ENCODE assay signal across 16 cellular contexts in the genomic region with DNA sequence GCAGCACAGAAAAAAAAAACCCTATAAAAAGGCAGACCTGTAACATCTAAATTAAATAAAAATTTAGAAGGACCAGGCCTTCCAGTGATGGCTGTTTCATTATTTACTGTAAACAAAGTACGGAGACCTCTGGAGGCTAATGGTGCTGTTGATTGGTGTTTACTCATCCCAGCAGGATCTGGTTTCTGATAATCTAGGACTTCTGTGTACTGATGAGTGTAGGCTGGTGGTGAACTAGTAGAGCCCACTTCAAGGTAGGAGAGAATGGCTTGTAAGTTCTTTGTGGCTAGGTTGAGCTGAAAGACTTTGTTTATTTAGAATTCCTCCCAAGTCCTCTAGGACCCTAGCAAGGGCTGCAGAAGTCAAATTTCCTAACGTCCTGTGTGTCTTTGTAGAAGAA.
"Had no signal": no experiment of that assay in that cellular context is flagged by ENCODE, and none has a peak within 500 bp of the region (broad histone marks: within the 10 kb centered on the region; RNA-seq: fewer than 3 reads in every experiment).

No MANE protein-coding gene starts in this region.

- ATAC-seq: effector memory CD8-positive, alpha-beta T cell; left lobe of liver; natural killer cell treated with Interleukin-12 subunit alpha and Interleukin-12 subunit beta and Interleukin-15 and Interleukin-18, amount 100 ng/mL, for 72 hours had no signal

- H3K9me3 ChIP-seq: esophagus squamous epithelium, ovary, right atrium auricular region, tibial artery, upper lobe of left lung, uterus had no signal

- H3K4me2 ChIP-seq: neural progenitor cell had no signal

- H3K9ac ChIP-seq: neural progenitor cell had no signal

- H3K4me3 ChIP-seq: esophagus squamous epithelium, neural progenitor cell, ovary, right atrium auricular region, tibial artery, upper lobe of left lung, uterus had no signal

- H3K27ac ChIP-seq: esophagus squamous epithelium, neural progenitor cell, ovary, right atrium auricular region, tibial artery, upper lobe of left lung, uterus had no signal

- DNase-seq: effector memory CD8-positive, alpha-beta T cell; esophagus squamous epithelium; foreskin fibroblast; mammary epithelial cell; nucleus accumbens; ovary; small intestine; stimulated activated CD4-positive, alpha-beta T cell treated with anti-CD3 and anti-CD28 coated beads, Interleukin-2, amount 100 ng/mL, for 48 hours; stimulated activated naive CD4-positive, alpha-beta T cell treated with Interleukin-2 at 50 U/mL for 16 hours; tibial artery; upper lobe of left lung; uterus had no signal

- H3K27me3 ChIP-seq: esophagus squamous epithelium, neural progenitor cell, ovary, right atrium auricular region, tibial artery, upper lobe of left lung, uterus had no signal

- H3K4me1 ChIP-seq: esophagus squamous epithelium, right atrium auricular region, tibial artery, upper lobe of left lung, uterus had no signal

- H3K36me3 ChIP-seq: esophagus squamous epithelium, neural progenitor cell, ovary, right atrium auricular region, tibial artery, upper lobe of left lung, uterus had no signal

- H2AFZ ChIP-seq: neural progenitor cell had no signal
